Comparison of ENCODE assay signal across 12 cellular contexts in genomic region chr7:110204527-110204926, GRCh38.
DNase-seq lines count a peak whose midpoint lies in the region; TF ChIP-seq lines count a peak whose summit lies in the region.
"Had no signal": no experiment of that assay in that cellular context is flagged by ENCODE, and none has a peak within 500 bp of the region (broad histone marks: within the 10 kb centered on the region; RNA-seq: fewer than 3 reads in every experiment).

No MANE protein-coding gene starts in this region.

- H2BK120ac ChIP-seq in mesenchymal stem cell (ENCODE audit: low read depth, low read length): no peak overlapping the region

- no peak overlapping the region for H3K4me2 ChIP-seq in mesenchymal stem cell (ENCODE audit: low read length, poor library complexity, severe bottlenecking)

- H2AFZ ChIP-seq in mesenchymal stem cell (ENCODE audit: low read depth, low read length): no peak overlapping the region

- DNase-seq in EL (peak; percentile 43), HuH-7.5 (ENCODE audit: low spot score) (peak; percentile 13), astrocyte of the spinal cord (ENCODE audit: low read depth, low spot score) (no peak), mesenchymal stem cell (peak; percentile 11), epidermal melanocyte (ENCODE audit: insufficient read length, low spot score) (no peak), LoVo (ENCODE audit: low spot score) (no peak)
- DNase-seq in activated naive CD4-positive, alpha-beta T cell treated with anti-CD3 and anti-CD28 coated beads, Interleukin-2, amount 50 U/mL, for 16 hours: no peak
- DNase-seq: amniotic stem cell, DMS79, Kasumi-1, NCI-H345, trophoblast cell had no signal

- no peak overlapping the region for H2BK15ac ChIP-seq in mesenchymal stem cell (ENCODE audit: low read depth, poor library complexity, severe bottlenecking)

- H3K27ac ChIP-seq in mesenchymal stem cell (ENCODE audit: low read length, poor library complexity, severe bottlenecking): no peak overlapping the region

- H4K91ac ChIP-seq in mesenchymal stem cell (ENCODE audit: low read length): peak overlapping the region; percentile 28

- 89% methylated on average over 4 of the region's 4 CpGs for WGBS in mesenchymal stem cell

- H3K36me3 ChIP-seq in mesenchymal stem cell (ENCODE audit: control insufficient read depth in 1 of 2, insufficient read depth in 2 of 2, low read depth in 1 of 2, low read length in 2 of 2): no peaks in the 10 kb centered on the region

- H3K4me3 ChIP-seq in astrocyte of the spinal cord (ENCODE audit: low read depth, low read length) (no peak overlapping the region), mesenchymal stem cell (ENCODE audit: insufficient read depth in 1 of 2, low read depth in 1 of 2, low read length in 2 of 2) (no peak overlapping the region)

- no peaks in the 10 kb centered on the region for H3K27me3 ChIP-seq in mesenchymal stem cell (ENCODE audit: control insufficient read depth in 1 of 2, insufficient read depth in 1 of 2, low read length in 2 of 2)

- H3K23ac ChIP-seq in mesenchymal stem cell (ENCODE audit: low read length in 2 of 2): no peak overlapping the region

- peak overlapping the region; percentile 30 to 34 for H3K18ac ChIP-seq in mesenchymal stem cell (ENCODE audit: low read depth in 1 of 2, low read length in 2 of 2)

- no peaks in the 10 kb centered on the region for H3K79me1 ChIP-seq in mesenchymal stem cell (replicated peaks; ENCODE audit: low read length, poor library complexity, severe bottlenecking)

- in situ Hi-C loops in astrocyte of the spinal cord (cut with HindIII; ENCODE audit: low sequenced_read_pairs): no loop called here

- no peak overlapping the region for H2BK5ac ChIP-seq in mesenchymal stem cell (ENCODE audit: low read depth, low read length, poor library complexity, severe bottlenecking)

- no peak overlapping the region for H2AK5ac ChIP-seq in mesenchymal stem cell (ENCODE audit: low read length, severe bottlenecking)

- H3K14ac ChIP-seq in mesenchymal stem cell (ENCODE audit: low read length in 2 of 2): no peak overlapping the region

- H3K9ac ChIP-seq in mesenchymal stem cell (ENCODE audit: low read length): no peak overlapping the region

- peak; percentile 36 for TF ChIP-seq CTCF in astrocyte of the spinal cord (IDR thresholded peaks at IDR 0.05; ENCODE audit: low read depth, low read length)

- peak overlapping the region; percentile 40 to 63 for H2BK12ac ChIP-seq in mesenchymal stem cell (ENCODE audit: low read length in 2 of 2)

- H3K4me1 ChIP-seq in mesenchymal stem cell (ENCODE audit: control insufficient read depth, insufficient read depth, low read depth, low read length): no peaks in the 10 kb centered on the region

- peak overlapping the region in 1 of 2 experiments; percentile 68 for H3K4ac ChIP-seq in mesenchymal stem cell (ENCODE audit: low read depth in 1 of 2, low read length in 2 of 2)

- peaks cover 10% of the 10 kb centered on the region for H3K9me3 ChIP-seq in mesenchymal stem cell (ENCODE audit: control insufficient read depth, low read length)

- no peak overlapping the region for H4K8ac ChIP-seq in mesenchymal stem cell (ENCODE audit: low read length)

Comparison
In these comparisons a context has a peak if more than half of its experiments do, and no peak if none do; other contexts are left out.
1. DNase-seq: peak in EL (single experiment), HuH-7.5 (single experiment) and mesenchymal stem cell (single experiment); none in astrocyte of the spinal cord (single experiment), epidermal melanocyte (single experiment), LoVo (single experiment) and activated naive CD4-positive, alpha-beta T cell treated with anti-CD3 and anti-CD28 coated beads, Interleukin-2, amount 50 U/mL, for 16 hours (single experiment).